In genomic region chr9:72875221-72875620, GRCh38 we compare ENCODE assay signal across 26 cellular contexts.
"Had no signal": no experiment of that assay in that cellular context is flagged by ENCODE, and none has a peak within 500 bp of the region (broad histone marks: within the 10 kb centered on the region; RNA-seq: fewer than 3 reads in every experiment).

No MANE protein-coding gene starts in this region.

- H3K4me3 ChIP-seq: esophagus squamous epithelium had no signal

- ATAC-seq: activated CD4-positive, alpha-beta T cell treated with anti-CD3 and anti-CD28 coated beads for 36 hours; activated CD8-positive, alpha-beta memory T cell treated with anti-CD3 and anti-CD28 coated beads, Interleukin-2, amount 10 ng/mL, durations not matched to agents 7 days and 5 days; activated CD8-positive, alpha-beta T cell treated with anti-CD3 and anti-CD28 coated beads, Interleukin-2, amount 10 ng/mL, durations not matched to agents 7 days and 5 days; activated naive CD4-positive, alpha-beta T cell treated with anti-CD3 and anti-CD28 coated beads, Interleukin-2, amount 50 U/mL, for 72 hours; effector memory CD8-positive, alpha-beta T cell; T-helper 17 cell had no signal

- H3K9me3 ChIP-seq: esophagus squamous epithelium had no signal

- H3K36me3 ChIP-seq: brain microvascular endothelial cell, esophagus squamous epithelium had no signal

- DNase-seq: activated CD4-positive, alpha-beta memory T cell treated with anti-CD3 and anti-CD28 coated beads for 36 hours; activated CD4-positive, alpha-beta T cell treated with anti-CD3 and anti-CD28 coated beads for 36 hours; activated CD4-positive, alpha-beta T cell treated with anti-CD3 and anti-CD28 coated beads, Interleukin-2, amount 10 ng/mL, durations not matched to agents 24 days and 14 days; activated CD4-positive, CD25-positive, alpha-beta regulatory T cell; activated CD4-positive, CD25-positive, alpha-beta regulatory T cell treated with anti-CD3 and anti-CD28 coated beads, Interleukin-2, amount 50 U/mL, for 72 hours; activated CD8-positive, alpha-beta memory T cell treated with anti-CD3 and anti-CD28 coated beads, Interleukin-2, amount 10 ng/mL, durations not matched to agents 7 days and 5 days; activated CD8-positive, alpha-beta memory T cell treated with anti-CD3 and anti-CD28 coated beads, Interleukin-2, amount 50 U/mL, for 4 hours; activated CD8-positive, alpha-beta T cell treated with anti-CD3 and anti-CD28 coated beads, Interleukin-2, amount 10 ng/mL, durations not matched to agents 7 days and 5 days; activated effector memory CD4-positive, alpha-beta T cell treated with anti-CD3 and anti-CD28 coated beads, Interleukin-2, amount 50 U/mL, for 16 hours; activated naive CD4-positive, alpha-beta T cell; activated naive CD4-positive, alpha-beta T cell treated with anti-CD3 and anti-CD28 coated beads, Interleukin-2, amount 10 ng/mL, durations not matched to agents 7 days and 5 days; activated naive CD8-positive, alpha-beta T cell treated with anti-CD3 and anti-CD28 coated beads, Interleukin-2, amount 10 ng/mL, durations not matched to agents 7 days and 5 days; activated T-cell treated with anti-CD3 and anti-CD28 coated beads, Interleukin-2, amount 50 U/mL, for 1 hour; activated T-cell treated with anti-CD3 and anti-CD28 coated beads, Interleukin-2, amount 50 U/mL, for 48 hours; brain microvascular endothelial cell; cortex of kidney; dermis blood vessel endothelial cell; effector CD4-positive, alpha-beta T cell; effector memory CD8-positive, alpha-beta T cell; erythroblast; esophagus squamous epithelium; head of caudate nucleus; T-helper 1 cell; T-helper 17 cell; T1000 had no signal

- H3K27me3 ChIP-seq: brain microvascular endothelial cell, esophagus squamous epithelium had no signal

- H3K27ac ChIP-seq: brain microvascular endothelial cell, esophagus squamous epithelium had no signal
